20 cellular contexts compared by ENCODE assay signal in genomic region chr5:108661590-108662219, GRCh38.
DNase-seq lines count a peak whose midpoint lies in the region; ATAC-seq lines count a peak whose summit lies in the region.
"Had no signal": no experiment of that assay in that cellular context is flagged by ENCODE, and none has a peak within 500 bp of the region (broad histone marks: within the 10 kb centered on the region; RNA-seq: fewer than 3 reads in every experiment).

No MANE protein-coding gene starts in this region.

- H3K27ac Mint-ChIP-seq in activated T-helper 17 cell treated with anti-CD3 and anti-CD28 coated beads, Interleukin-2, amount 50 U/mL, for 72 hours, result no peak overlapping the region
- H3K27ac Mint-ChIP-seq: CD4-positive, CD25-positive, alpha-beta regulatory T cell; natural killer cell treated with Interleukin-12 subunit alpha and Interleukin-12 subunit beta and Interleukin-15 and Interleukin-18, amount 100 ng/mL, for 72 hours; stimulated activated naive CD8-positive, alpha-beta T cell treated with anti-CD3 and anti-CD28 coated beads, Interleukin-15, Interleukin-2, amounts not matched to agents 100 ng/mL and 50 ng/mL, for 24 hours; T-helper 1 cell treated with Interleukin-12 subunit alpha and Interleukin-12 subunit beta and Interleukin-4 antibody, amounts not matched to agents 30 μg/mL and 1 μg/mL, for 36 hours had no signal

- ATAC-seq in activated T-helper 17 cell treated with anti-CD3 and anti-CD28 coated beads, Interleukin-2, amount 50 U/mL, for 72 hours (replicated peaks), result no peak
- no peak for ATAC-seq in HG02981 (IDR thresholded peaks at IDR 0.05; ENCODE audit: unreplicated experiment)
- ATAC-seq: activated T-cell treated with anti-CD3 and anti-CD28 coated beads, Interleukin-2, amount 50 U/mL, for 4 hours; K562; natural killer cell treated with Interleukin-12 subunit alpha and Interleukin-12 subunit beta and Interleukin-15 and Interleukin-18, amount 100 ng/mL, for 72 hours had no signal

- H3K4me1 Mint-ChIP-seq in activated T-helper 17 cell treated with anti-CD3 and anti-CD28 coated beads, Interleukin-2, amount 50 U/mL, for 72 hours, result no peaks in the 10 kb centered on the region
- H3K4me1 Mint-ChIP-seq: CD4-positive, CD25-positive, alpha-beta regulatory T cell had no signal

- DNase-seq in HT1080 (ENCODE audit: low read depth) (peak; percentile 50), astrocyte of the hippocampus (ENCODE audit: low read depth, low spot score) (peak; percentile 29), fibroblast of the conjunctiva (ENCODE audit: low read depth) (peak; percentile 37), pulmonary artery endothelial cell (ENCODE audit: low read depth, low spot score) (peak; percentile 35), inferior parietal cortex (ENCODE audit: extremely low spot score) (no peak), NCI-H2081 treated with DMSO at 0.1 percent for 48 hours (lab: John Stamatoyannopoulos, UW) (no peak)
- DNase-seq: activated CD4-positive, alpha-beta T cell treated with anti-CD3 and anti-CD28 coated beads for 48 hours; activated T-cell treated with anti-CD3 and anti-CD28 coated beads, Interleukin-2, amount 50 U/mL, for 4 hours; CD4-positive, CD25-positive, alpha-beta regulatory T cell; GDM1; hippocampal formation; left ventricle myocardium inferior; NCI-H1436 treated with DMSO at 0.1 percent for 48 hours; NCI-H524 treated with DMSO at 0.1 percent for 48 hours had no signal

- peaks cover 13% of the 10 kb centered on the region for H3K27me3 Mint-ChIP-seq in activated T-helper 17 cell treated with anti-CD3 and anti-CD28 coated beads, Interleukin-2, amount 50 U/mL, for 72 hours
- H3K27me3 Mint-ChIP-seq: stimulated activated naive CD8-positive, alpha-beta T cell treated with anti-CD3 and anti-CD28 coated beads, Interleukin-15, Interleukin-2, amounts not matched to agents 100 ng/mL and 50 ng/mL, for 24 hours had no signal

- H3K36me3 Mint-ChIP-seq in activated T-helper 17 cell treated with anti-CD3 and anti-CD28 coated beads, Interleukin-2, amount 50 U/mL, for 72 hours (ENCODE audit: low read depth), result no peaks in the 10 kb centered on the region
- H3K36me3 Mint-ChIP-seq: CD4-positive, CD25-positive, alpha-beta regulatory T cell; natural killer cell treated with Interleukin-12 subunit alpha and Interleukin-12 subunit beta and Interleukin-15 and Interleukin-18, amount 100 ng/mL, for 72 hours had no signal

- H3K4me3 Mint-ChIP-seq in activated T-helper 17 cell treated with anti-CD3 and anti-CD28 coated beads, Interleukin-2, amount 50 U/mL, for 72 hours, result no peak overlapping the region
- H3K4me3 Mint-ChIP-seq: activated T-cell treated with anti-CD3 and anti-CD28 coated beads, Interleukin-2, amount 50 U/mL, for 4 hours; CD4-positive, CD25-positive, alpha-beta regulatory T cell; natural killer cell treated with Interleukin-12 subunit alpha and Interleukin-12 subunit beta and Interleukin-15 and Interleukin-18, amount 100 ng/mL, for 72 hours; stimulated activated naive CD8-positive, alpha-beta T cell treated with anti-CD3 and anti-CD28 coated beads, Interleukin-15, Interleukin-2, amounts not matched to agents 100 ng/mL and 50 ng/mL, for 24 hours; T-helper 1 cell treated with Interleukin-12 subunit alpha and Interleukin-12 subunit beta and Interleukin-4 antibody, amounts not matched to agents 30 μg/mL and 1 μg/mL, for 36 hours had no signal

- H3K9me3 Mint-ChIP-seq in activated T-helper 17 cell treated with anti-CD3 and anti-CD28 coated beads, Interleukin-2, amount 50 U/mL, for 72 hours, result no peaks in the 10 kb centered on the region
- H3K9me3 Mint-ChIP-seq: activated T-cell treated with anti-CD3 and anti-CD28 coated beads, Interleukin-2, amount 50 U/mL, for 4 hours; CD4-positive, CD25-positive, alpha-beta regulatory T cell; natural killer cell treated with Interleukin-12 subunit alpha and Interleukin-12 subunit beta and Interleukin-15 and Interleukin-18, amount 100 ng/mL, for 72 hours; stimulated activated naive CD8-positive, alpha-beta T cell treated with anti-CD3 and anti-CD28 coated beads, Interleukin-15, Interleukin-2, amounts not matched to agents 100 ng/mL and 50 ng/mL, for 24 hours; T-helper 1 cell treated with Interleukin-12 subunit alpha and Interleukin-12 subunit beta and Interleukin-4 antibody, amounts not matched to agents 30 μg/mL and 1 μg/mL, for 36 hours had no signal

Comparison
In these comparisons a context has a peak if more than half of its experiments do, and no peak if none do; other contexts are left out.
1. DNase-seq: peak in HT1080 (single experiment), astrocyte of the hippocampus (single experiment), fibroblast of the conjunctiva (single experiment) and pulmonary artery endothelial cell (single experiment); none in inferior parietal cortex (single experiment) and NCI-H2081 treated with DMSO at 0.1 percent for 48 hours (single experiment).